ENCODE assay signal across 12 cellular contexts in genomic region chr6:133130863-133131262, GRCh38.
DNase-seq lines count a peak whose midpoint lies in the region; ATAC-seq, FAIRE-seq and TF ChIP-seq lines count a peak whose summit lies in the region.
"Had no signal": no experiment of that assay in that cellular context is flagged by ENCODE, and none has a peak within 500 bp of the region (broad histone marks: within the 10 kb centered on the region; RNA-seq: fewer than 3 reads in every experiment).

No MANE protein-coding gene starts in this region.

- 48% methylated on average over 2 of the region's 2 CpGs for WGBS in right cardiac atrium
- WGBS in thyroid gland, 2 donors, result 37 to 56% methylated on average over 2 of the region's 2 CpGs

- no peaks in the 10 kb centered on the region for H3K9me3 Mint-ChIP-seq in CD8-positive, alpha-beta T cell
- H3K9me3 Mint-ChIP-seq: activated B cell treated with CpG ODN at 0.5 μM for 24 hours had no signal

- no peak for FAIRE-seq in HTR-8/SVneo (lab: Jason Lieb, UNC)
- FAIRE-seq: H1 had no signal

- no peaks in the 10 kb centered on the region for H3K4me1 Mint-ChIP-seq in CD8-positive, alpha-beta T cell (ENCODE audit: low read depth)
- H3K4me1 Mint-ChIP-seq: activated B cell treated with CpG ODN at 0.5 μM for 24 hours had no signal

- H3K27me3 ChIP-seq in right cardiac atrium (ENCODE audit: control insufficient read depth, insufficient read depth) (no peaks in the 10 kb centered on the region), thyroid gland (no peaks in the 10 kb centered on the region)
- H3K27me3 ChIP-seq in CD8-positive, alpha-beta T cell (ENCODE audit: insufficient read depth, low read length), result no peaks in the 10 kb centered on the region
- H3K27me3 ChIP-seq: cardiac muscle cell, ovary had no signal

- CTCF ChIA-PET in CD8-positive, alpha-beta T cell (lab: Charles Lee), result interaction anchor here (0.7 kb wide), 1 partner anchor 24 kb away, joined by 3 read pairs; no protein-coding TSS in a partner anchor

- H3K4me3 ChIP-seq in right cardiac atrium (ENCODE audit: low read length) (no peak overlapping the region), thyroid gland (replicated peaks in 1 of 3) (no peak overlapping the region)
- H3K4me3 ChIP-seq in CD8-positive, alpha-beta T cell (ENCODE audit: low read depth, low read length), result no peak overlapping the region
- H3K4me3 ChIP-seq: cardiac muscle cell, ovary had no signal

- no peaks in the 10 kb centered on the region for H3K27me3 Mint-ChIP-seq in CD8-positive, alpha-beta T cell (ENCODE audit: low read depth)
- H3K27me3 Mint-ChIP-seq: activated B cell treated with CpG ODN at 0.5 μM for 24 hours had no signal

- H3K36me3 Mint-ChIP-seq in CD8-positive, alpha-beta T cell, result no peaks in the 10 kb centered on the region

- intact Hi-C loops in right cardiac atrium (cut with DNase I), result no loop called here
- intact Hi-C loops in thyroid gland (cut with DNase I), result no loop called here
- intact Hi-C loops in CD8-positive, alpha-beta T cell (cut with DNase I, micrococcal nuclease), result no loop called here
- intact Hi-C loops in posterior vena cava (cut with DNase I), result no loop called here

- no peak overlapping the region for H3K4me3 Mint-ChIP-seq in CD8-positive, alpha-beta T cell
- H3K4me3 Mint-ChIP-seq: activated B cell treated with CpG ODN at 0.5 μM for 24 hours had no signal

- no peaks in the 10 kb centered on the region for H3K9me3 ChIP-seq in right cardiac atrium (ENCODE audit: control insufficient read depth, low read length)
- H3K9me3 ChIP-seq in thyroid gland, result no peaks in the 10 kb centered on the region
- H3K9me3 ChIP-seq in CD8-positive, alpha-beta T cell (ENCODE audit: low read length), result no peaks in the 10 kb centered on the region
- H3K9me3 ChIP-seq: ovary had no signal

- peak in 2 of 6 experiments; percentile 17 to 27 for TF ChIP-seq CTCF in thyroid gland (IDR thresholded peaks at IDR 0.05)
- no peak for TF ChIP-seq CTCF in CD8-positive, alpha-beta T cell (IDR thresholded peaks at IDR 0.05)

- no peak for TF ChIP-seq POLR2A in thyroid gland (IDR thresholded peaks at IDR 0.05)

- no peak overlapping the region for H3K27ac Mint-ChIP-seq in CD8-positive, alpha-beta T cell
- H3K27ac Mint-ChIP-seq: activated B cell treated with CpG ODN at 0.5 μM for 24 hours had no signal

- ATAC-seq in right cardiac atrium, result peak; percentile 97
- ATAC-seq in CD8-positive, alpha-beta T cell, result no peak

- DNase-seq in HTR-8/SVneo (ENCODE audit: insufficient read length, low spot score) (peak; percentile 11), T1000 (lab: John Stamatoyannopoulos, UW) (peak; percentile 8), right cardiac atrium (peak; percentile 65 to 86 (median 84)), thyroid gland (peak; percentile 83 to 92), AG08395 (ENCODE audit: low spot score) (no peak), dermis blood vessel endothelial cell (no peak), posterior vena cava (ENCODE audit: low spot score) (no peak)
- no peak for DNase-seq in CD8-positive, alpha-beta T cell
- DNase-seq: activated B cell treated with CpG ODN at 0.5 μM for 24 hours, ovary had no signal

- peaks cover 4% of the 10 kb centered on the region for H3K4me1 ChIP-seq in right cardiac atrium (ENCODE audit: control insufficient read depth, insufficient read depth, low read length)
- H3K4me1 ChIP-seq in thyroid gland, result peaks cover 6 to 10% of the 10 kb centered on the region in 2 donors
- no peaks in the 10 kb centered on the region for H3K4me1 ChIP-seq in CD8-positive, alpha-beta T cell (ENCODE audit: insufficient read depth, low read length)

- no peaks in the 10 kb centered on the region for H3K36me3 ChIP-seq in thyroid gland
- H3K36me3 ChIP-seq in CD8-positive, alpha-beta T cell (ENCODE audit: insufficient read depth, low read length), result no peaks in the 10 kb centered on the region
- H3K36me3 ChIP-seq: cardiac muscle cell, ovary had no signal

- H3K27ac ChIP-seq in right cardiac atrium (ENCODE audit: low read length), result peak overlapping the region; percentile 92
- no peak overlapping the region for H3K27ac ChIP-seq in thyroid gland
- no peak overlapping the region for H3K27ac ChIP-seq in CD8-positive, alpha-beta T cell (ENCODE audit: low read depth, low read length)
- H3K27ac ChIP-seq: cardiac muscle cell, ovary had no signal

- POLR2A ChIA-PET in CD8-positive, alpha-beta T cell (lab: Charles Lee), result no interaction called here

Comparison
In these comparisons a context has a peak if more than half of its experiments do, and no peak if none do; other contexts are left out.
1. DNase-seq: peak in HTR-8/SVneo (single experiment), T1000 (single experiment), right cardiac atrium (3 of 3) and thyroid gland (2 of 2); none in CD8-positive, alpha-beta T cell (0 of 7), AG08395 (single experiment), dermis blood vessel endothelial cell (single experiment) and posterior vena cava (single experiment).